In genomic region chr3:179181993-179182551, GRCh38 we compare ENCODE assay signal across 9 cellular contexts. TPM values are rescaled to one million over a fixed set of nuclear protein-coding genes. Genes with fewer than 3 reads are reported as not detected.
DNase-seq lines count a peak whose midpoint lies in the region; ATAC-seq and TF ChIP-seq lines count a peak whose summit lies in the region.
"Had no signal": no experiment of that assay in that cellular context is flagged by ENCODE, and none has a peak within 500 bp of the region (broad histone marks: within the 10 kb centered on the region; RNA-seq: fewer than 3 reads in every experiment).

No MANE protein-coding gene starts in this region.

- WGBS in tibial nerve, 2 donors: 30 to 31% methylated on average over 4 of the region's 4 CpGs

- peak overlapping the region; percentile 24 for H3K27ac Mint-ChIP-seq in T-helper 17 cell
- no peak overlapping the region for H3K27ac Mint-ChIP-seq in CD4-positive, alpha-beta memory T cell

- peaks cover 4 to 93% (median 37%) of the 10 kb centered on the region in 4 donors for H3K4me1 ChIP-seq in tibial nerve
- peaks cover 65% of the 10 kb centered on the region for H3K4me1 ChIP-seq in CD4-positive, alpha-beta memory T cell (ENCODE audit: insufficient read depth, low read length)

- no peak for TF ChIP-seq POLR2A in tibial nerve (IDR thresholded peaks at IDR 0.05)

- TF ChIP-seq CTCF in fibroblast of mammary gland (conservative IDR thresholded peaks at IDR 0.05; ENCODE audit: control insufficient read depth, insufficient read depth, low read depth, low read length) (no peak), tibial nerve (IDR thresholded peaks at IDR 0.05) (no peak)

- H3K27me3 ChIP-seq in tibial nerve: no peaks in the 10 kb centered on the region
- no peaks in the 10 kb centered on the region for H3K27me3 ChIP-seq in CD4-positive, alpha-beta memory T cell (ENCODE audit: insufficient read depth, low read length)
- H3K27me3 ChIP-seq: dorsolateral prefrontal cortex had no signal

- no peaks in the 10 kb centered on the region for H3K9me3 ChIP-seq in T-helper 17 cell (ENCODE audit: control insufficient read depth, low read length, poor library complexity, severe bottlenecking)
- H3K9me3 ChIP-seq in tibial nerve: no peaks in the 10 kb centered on the region
- H3K9me3 ChIP-seq in CD4-positive, alpha-beta memory T cell (ENCODE audit: control insufficient read depth in 1 of 2, low read length in 2 of 2): no peaks in the 10 kb centered on the region

- H3K4me3 ChIP-seq in fibroblast of mammary gland (ENCODE audit: control insufficient read depth, low read depth, low read length) (no peak overlapping the region), tibial nerve (no peak overlapping the region)
- H3K4me3 ChIP-seq in CD4-positive, alpha-beta memory T cell (ENCODE audit: low read length in 2 of 2): no peak overlapping the region

- no peak overlapping the region for H3K4me3 Mint-ChIP-seq in T-helper 17 cell
- H3K4me3 Mint-ChIP-seq in CD4-positive, alpha-beta memory T cell: peak overlapping the region in 2 of 8 donors; percentile 1 to 3

- peaks cover 37% of the 10 kb centered on the region for H3K4me1 Mint-ChIP-seq in T-helper 17 cell
- H3K4me1 Mint-ChIP-seq in CD4-positive, alpha-beta memory T cell: peaks cover 36 to 53% (median 40%) of the 10 kb centered on the region in 4 donors

- no peaks in the 10 kb centered on the region for H3K9me3 Mint-ChIP-seq in CD4-positive, alpha-beta memory T cell

- no peaks in the 10 kb centered on the region for H3K36me3 Mint-ChIP-seq in T-helper 17 cell (ENCODE audit: low read depth)
- H3K36me3 Mint-ChIP-seq in CD4-positive, alpha-beta memory T cell: peaks cover 0 to 2% of the 10 kb centered on the region in 2 donors

- H3K27me3 Mint-ChIP-seq in T-helper 17 cell: no peaks in the 10 kb centered on the region
- H3K27me3 Mint-ChIP-seq in CD4-positive, alpha-beta memory T cell: no peaks in the 10 kb centered on the region

- intact Hi-C loops in CD4-positive, alpha-beta memory T cell (cut with micrococcal nuclease): loop anchor here (2.0 kb wide), 2 partner anchors 15 to 17 kb away; no protein-coding TSS in a partner anchor

- TF ChIP-seq EP300 in tibial nerve (IDR thresholded peaks at IDR 0.05): no peak

- POLR2A ChIA-PET in CD4-positive, alpha-beta memory T cell (lab: Charles Lee; ENCODE audit: partially characterized antibody): interaction anchor here (0.6 kb wide), 1 partner anchor 13 kb away, joined by 3 read pairs; no protein-coding TSS in a partner anchor

- DNase-seq in activated T-cell treated with anti-CD3 and anti-CD28 coated beads for 48 hours (ENCODE audit: low read depth) (peak; percentile 3), T-helper 17 cell (no peak), fibroblast of mammary gland (ENCODE audit: low read depth) (peak; percentile 59), tibial nerve (ENCODE audit: low spot score in 2 of 2) (no peak)
- DNase-seq in activated T-cell treated with anti-CD3 and anti-CD28 coated beads, Interleukin-2, amount 50 U/mL, for 1 hour: no peak
- DNase-seq in CD4-positive, alpha-beta memory T cell: no peak
- DNase-seq: dorsolateral prefrontal cortex had no signal

- no peak for ATAC-seq in T-helper 17 cell
- no peak for ATAC-seq in GM21723 (IDR thresholded peaks at IDR 0.05; ENCODE audit: unreplicated experiment)
- no peak for ATAC-seq in HG03175 (IDR thresholded peaks at IDR 0.05; ENCODE audit: unreplicated experiment)

- H3K27ac ChIP-seq in tibial nerve: peak overlapping the region; percentile 56 to 89 (median 82)
- H3K27ac ChIP-seq in CD4-positive, alpha-beta memory T cell (ENCODE audit: low read depth, low read length): no peak overlapping the region

- H3K36me3 ChIP-seq in tibial nerve: no peaks in the 10 kb centered on the region
- H3K36me3 ChIP-seq in CD4-positive, alpha-beta memory T cell (ENCODE audit: insufficient read depth, low read length): no peaks in the 10 kb centered on the region

- CTCF ChIA-PET in CD4-positive, alpha-beta memory T cell (lab: Charles Lee; ENCODE audit: partially characterized antibody): interaction anchor here (0.9 to 1.3 kb wide), 3 partner anchors 9 to 133 kb away, joined by 3 to 6 read pairs (median 3); no protein-coding TSS in a partner anchor

RNA-seq across cellular contexts. Expression of gene PIK3CA, which starts 33.9 kb away (rescaled TPM):
- total RNA-seq in T-helper 17 cell (10 to 100 TPM; 42.4 to 45.4 TPM), tibial nerve (10 to 100 TPM; 30.0 to 45.2 (median 39.1) TPM)
- 10 to 100 TPM; 45.5 to 47.2 TPM for total RNA-seq in CD4-positive, alpha-beta memory T cell
- polyA plus RNA-seq in CD4-positive, alpha-beta memory T cell: 10 to 100 TPM; 12.4 to 21.8 TPM

Comparison
In these comparisons a context has a peak if more than half of its experiments do, and no peak if none do; other contexts are left out.
1. DNase-seq: peak in activated T-cell treated with anti-CD3 and anti-CD28 coated beads for 48 hours (single experiment) and fibroblast of mammary gland (single experiment); none in activated T-cell treated with anti-CD3 and anti-CD28 coated beads, Interleukin-2, amount 50 U/mL, for 1 hour (single experiment), T-helper 17 cell (0 of 3), tibial nerve (0 of 2) and CD4-positive, alpha-beta memory T cell (0 of 5).